Comparison of ENCODE assay signal across 1 cellular context in the genomic region with DNA sequence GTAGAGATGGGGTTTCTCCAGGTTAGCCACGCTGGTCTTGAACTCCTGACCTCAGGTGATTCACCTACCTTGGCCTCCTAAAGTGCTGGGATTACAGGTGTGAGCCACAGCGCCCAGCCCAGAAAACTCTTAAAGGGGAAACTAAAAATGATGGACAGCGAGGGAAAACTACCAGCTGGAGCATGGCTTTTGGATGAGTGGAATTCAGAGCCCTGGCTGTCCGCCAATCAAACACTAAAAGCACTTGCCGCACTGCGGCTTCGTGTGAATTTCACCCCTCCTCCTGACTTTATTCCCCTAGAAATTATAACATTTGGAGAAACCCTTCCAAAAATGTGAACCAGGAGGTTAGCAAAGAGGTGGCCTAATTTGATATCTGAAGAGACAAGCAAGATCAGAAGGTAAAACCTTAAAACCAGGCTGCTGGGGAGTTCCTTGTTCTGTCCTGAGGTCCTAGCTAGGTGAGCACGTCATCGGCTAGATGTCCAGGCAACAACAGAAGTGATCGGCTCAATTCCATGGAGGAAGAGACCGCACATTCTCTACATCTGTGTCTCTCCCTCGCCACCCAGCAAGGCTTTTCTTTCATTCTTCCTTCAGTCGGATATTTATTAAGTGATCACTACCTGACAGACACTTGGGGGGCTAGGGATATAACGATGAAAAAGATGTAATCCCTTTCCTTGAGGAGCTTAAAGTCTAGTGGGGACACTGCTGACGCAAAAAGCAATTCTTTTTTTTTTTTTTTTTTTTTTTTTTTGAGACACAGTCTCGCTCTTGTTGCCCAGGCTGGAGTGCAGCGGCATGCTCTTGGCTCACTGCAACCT.
TF ChIP-seq lines count a peak whose summit lies in the region.

No MANE protein-coding gene starts in this region.

TF ChIP-seq in K562, 482 proteins besides CTCF, POLR2A, EP300 and RAD21 (continued from another document and continues in another):
- TF ChIP-seq MLLT1 (IDR thresholded peaks at IDR 0.05) (0 out of 4 replicates have a peak, but pooled peaks of 1 of the 2 experiments have one; percentile 58), CHD4 (IDR thresholded peaks at IDR 0.05; ENCODE audit: insufficient read depth, insufficient replicate concordance, low read depth, low read length, poor library complexity, severe bottlenecking) (no peak), MEF2D (tag; conservative IDR thresholded peaks at IDR 0.05; ENCODE audit: low read depth) (no peak), CHD1 (IDR thresholded peaks at IDR 0.05; ENCODE audit: low read length) (peak; percentile 40), ARID1B (IDR thresholded peaks at IDR 0.05) (no peak), NCOA1 (IDR thresholded peaks at IDR 0.05; ENCODE audit: low read depth) (no peak), PHTF2 (CRISPR knock-in tag; IDR thresholded peaks at IDR 0.05) (no peak), GMEB1 (CRISPR knock-in tag; IDR thresholded peaks at IDR 0.05) (no peak), RFX5 (IDR thresholded peaks at IDR 0.05; ENCODE audit: low read depth, low read length) (no peak), FOXK2 (conservative IDR thresholded peaks at IDR 0.05 in 1 of 2, IDR thresholded peaks at IDR 0.05 in 1 of 2; ENCODE audit: low read depth in 2 of 2) (no peak), ZFP36 (IDR thresholded peaks at IDR 0.05; ENCODE audit: low read depth, low read length, partially characterized antibody) (no peak), YBX1 (IDR thresholded peaks at IDR 0.05) (no peak), U2AF2 (optimal IDR thresholded peaks at IDR 0.05; ENCODE audit: low read depth, low read length) (no peak), RBM15 (IDR thresholded peaks at IDR 0.05; ENCODE audit: insufficient read depth, low read length) (no peak), ZBTB12 (CRISPR knock-in tag; IDR thresholded peaks at IDR 0.05) (no peak), ZKSCAN3 (CRISPR knock-in tag; IDR thresholded peaks at IDR 0.05) (no peak), ZNF232 (CRISPR knock-in tag; IDR thresholded peaks at IDR 0.05) (no peak), ZNF175 (CRISPR knock-in tag; IDR thresholded peaks at IDR 0.05; ENCODE audit: low read depth) (no peak), EHMT2 (IDR thresholded peaks at IDR 0.05) (no peak), HCFC1 (IDR thresholded peaks at IDR 0.05; ENCODE audit: low read depth, low read length) (no peak), ZNF143 (CRISPR knock-in tag; IDR thresholded peaks at IDR 0.05) (no peak), ESRRB (CRISPR knock-in tag; IDR thresholded peaks at IDR 0.05; ENCODE audit: borderline replicate concordance) (no peak), FIP1L1 (IDR thresholded peaks at IDR 0.05; ENCODE audit: low read depth, low read length, poor library complexity, severe bottlenecking) (no peak), CEBPG (CRISPR knock-in tag; IDR thresholded peaks at IDR 0.05) (no peak), CEBPG (tag; conservative IDR thresholded peaks at IDR 0.05 in 1 of 2, IDR thresholded peaks at IDR 0.05 in 1 of 2) (no peak)
- TF ChIP-seq, protein P1, sequence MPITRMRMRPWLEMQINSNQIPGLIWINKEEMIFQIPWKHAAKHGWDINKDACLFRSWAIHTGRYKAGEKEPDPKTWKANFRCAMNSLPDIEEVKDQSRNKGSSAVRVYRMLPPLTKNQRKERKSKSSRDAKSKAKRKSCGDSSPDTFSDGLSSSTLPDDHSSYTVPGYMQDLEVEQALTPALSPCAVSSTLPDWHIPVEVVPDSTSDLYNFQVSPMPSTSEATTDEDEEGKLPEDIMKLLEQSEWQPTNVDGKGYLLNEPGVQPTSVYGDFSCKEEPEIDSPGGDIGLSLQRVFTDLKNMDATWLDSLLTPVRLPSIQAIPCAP (CRISPR knock-in tag; IDR thresholded peaks at IDR 0.05; ENCODE audit: borderline replicate concordance) = no peak
- TF ChIP-seq, protein P2, sequence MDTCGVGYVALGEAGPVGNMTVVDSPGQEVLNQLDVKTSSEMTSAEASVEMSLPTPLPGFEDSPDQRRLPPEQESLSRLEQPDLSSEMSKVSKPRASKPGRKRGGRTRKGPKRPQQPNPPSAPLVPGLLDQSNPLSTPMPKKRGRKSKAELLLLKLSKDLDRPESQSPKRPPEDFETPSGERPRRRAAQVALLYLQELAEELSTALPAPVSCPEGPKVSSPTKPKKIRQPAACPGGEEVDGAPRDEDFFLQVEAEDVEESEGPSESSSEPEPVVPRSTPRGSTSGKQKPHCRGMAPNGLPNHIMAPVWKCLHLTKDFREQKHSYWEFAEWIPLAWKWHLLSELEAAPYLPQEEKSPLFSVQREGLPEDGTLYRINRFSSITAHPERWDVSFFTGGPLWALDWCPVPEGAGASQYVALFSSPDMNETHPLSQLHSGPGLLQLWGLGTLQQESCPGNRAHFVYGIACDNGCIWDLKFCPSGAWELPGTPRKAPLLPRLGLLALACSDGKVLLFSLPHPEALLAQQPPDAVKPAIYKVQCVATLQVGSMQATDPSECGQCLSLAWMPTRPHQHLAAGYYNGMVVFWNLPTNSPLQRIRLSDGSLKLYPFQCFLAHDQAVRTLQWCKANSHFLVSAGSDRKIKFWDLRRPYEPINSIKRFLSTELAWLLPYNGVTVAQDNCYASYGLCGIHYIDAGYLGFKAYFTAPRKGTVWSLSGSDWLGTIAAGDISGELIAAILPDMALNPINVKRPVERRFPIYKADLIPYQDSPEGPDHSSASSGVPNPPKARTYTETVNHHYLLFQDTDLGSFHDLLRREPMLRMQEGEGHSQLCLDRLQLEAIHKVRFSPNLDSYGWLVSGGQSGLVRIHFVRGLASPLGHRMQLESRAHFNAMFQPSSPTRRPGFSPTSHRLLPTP (IDR thresholded peaks at IDR 0.05; ENCODE audit: borderline replicate concordance, extremely low read depth, insufficient read length) = no peak
- TF ChIP-seq, protein P3, sequence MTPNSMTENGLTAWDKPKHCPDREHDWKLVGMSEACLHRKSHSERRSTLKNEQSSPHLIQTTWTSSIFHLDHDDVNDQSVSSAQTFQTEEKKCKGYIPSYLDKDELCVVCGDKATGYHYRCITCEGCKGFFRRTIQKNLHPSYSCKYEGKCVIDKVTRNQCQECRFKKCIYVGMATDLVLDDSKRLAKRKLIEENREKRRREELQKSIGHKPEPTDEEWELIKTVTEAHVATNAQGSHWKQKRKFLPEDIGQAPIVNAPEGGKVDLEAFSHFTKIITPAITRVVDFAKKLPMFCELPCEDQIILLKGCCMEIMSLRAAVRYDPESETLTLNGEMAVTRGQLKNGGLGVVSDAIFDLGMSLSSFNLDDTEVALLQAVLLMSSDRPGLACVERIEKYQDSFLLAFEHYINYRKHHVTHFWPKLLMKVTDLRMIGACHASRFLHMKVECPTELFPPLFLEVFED (CRISPR knock-in tag; conservative IDR thresholded peaks at IDR 0.05) = no peak
- TF ChIP-seq, protein P4, sequence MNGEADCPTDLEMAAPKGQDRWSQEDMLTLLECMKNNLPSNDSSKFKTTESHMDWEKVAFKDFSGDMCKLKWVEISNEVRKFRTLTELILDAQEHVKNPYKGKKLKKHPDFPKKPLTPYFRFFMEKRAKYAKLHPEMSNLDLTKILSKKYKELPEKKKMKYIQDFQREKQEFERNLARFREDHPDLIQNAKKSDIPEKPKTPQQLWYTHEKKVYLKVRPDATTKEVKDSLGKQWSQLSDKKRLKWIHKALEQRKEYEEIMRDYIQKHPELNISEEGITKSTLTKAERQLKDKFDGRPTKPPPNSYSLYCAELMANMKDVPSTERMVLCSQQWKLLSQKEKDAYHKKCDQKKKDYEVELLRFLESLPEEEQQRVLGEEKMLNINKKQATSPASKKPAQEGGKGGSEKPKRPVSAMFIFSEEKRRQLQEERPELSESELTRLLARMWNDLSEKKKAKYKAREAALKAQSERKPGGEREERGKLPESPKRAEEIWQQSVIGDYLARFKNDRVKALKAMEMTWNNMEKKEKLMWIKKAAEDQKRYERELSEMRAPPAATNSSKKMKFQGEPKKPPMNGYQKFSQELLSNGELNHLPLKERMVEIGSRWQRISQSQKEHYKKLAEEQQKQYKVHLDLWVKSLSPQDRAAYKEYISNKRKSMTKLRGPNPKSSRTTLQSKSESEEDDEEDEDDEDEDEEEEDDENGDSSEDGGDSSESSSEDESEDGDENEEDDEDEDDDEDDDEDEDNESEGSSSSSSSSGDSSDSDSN (IDR thresholded peaks at IDR 0.05; ENCODE audit: borderline replicate concordance in 1 of 2, low read depth in 2 of 2, low read length in 2 of 2) = 0 out of 4 replicates have a peak, but pooled peaks of 1 of the 2 experiments have one; percentile 24
- TF ChIP-seq, protein P5, sequence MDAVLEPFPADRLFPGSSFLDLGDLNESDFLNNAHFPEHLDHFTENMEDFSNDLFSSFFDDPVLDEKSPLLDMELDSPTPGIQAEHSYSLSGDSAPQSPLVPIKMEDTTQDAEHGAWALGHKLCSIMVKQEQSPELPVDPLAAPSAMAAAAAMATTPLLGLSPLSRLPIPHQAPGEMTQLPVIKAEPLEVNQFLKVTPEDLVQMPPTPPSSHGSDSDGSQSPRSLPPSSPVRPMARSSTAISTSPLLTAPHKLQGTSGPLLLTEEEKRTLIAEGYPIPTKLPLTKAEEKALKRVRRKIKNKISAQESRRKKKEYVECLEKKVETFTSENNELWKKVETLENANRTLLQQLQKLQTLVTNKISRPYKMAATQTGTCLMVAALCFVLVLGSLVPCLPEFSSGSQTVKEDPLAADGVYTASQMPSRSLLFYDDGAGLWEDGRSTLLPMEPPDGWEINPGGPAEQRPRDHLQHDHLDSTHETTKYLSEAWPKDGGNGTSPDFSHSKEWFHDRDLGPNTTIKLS (IDR thresholded peaks at IDR 0.05; ENCODE audit: borderline replicate concordance, low read depth) = no peak
- TF ChIP-seq, protein P6, sequence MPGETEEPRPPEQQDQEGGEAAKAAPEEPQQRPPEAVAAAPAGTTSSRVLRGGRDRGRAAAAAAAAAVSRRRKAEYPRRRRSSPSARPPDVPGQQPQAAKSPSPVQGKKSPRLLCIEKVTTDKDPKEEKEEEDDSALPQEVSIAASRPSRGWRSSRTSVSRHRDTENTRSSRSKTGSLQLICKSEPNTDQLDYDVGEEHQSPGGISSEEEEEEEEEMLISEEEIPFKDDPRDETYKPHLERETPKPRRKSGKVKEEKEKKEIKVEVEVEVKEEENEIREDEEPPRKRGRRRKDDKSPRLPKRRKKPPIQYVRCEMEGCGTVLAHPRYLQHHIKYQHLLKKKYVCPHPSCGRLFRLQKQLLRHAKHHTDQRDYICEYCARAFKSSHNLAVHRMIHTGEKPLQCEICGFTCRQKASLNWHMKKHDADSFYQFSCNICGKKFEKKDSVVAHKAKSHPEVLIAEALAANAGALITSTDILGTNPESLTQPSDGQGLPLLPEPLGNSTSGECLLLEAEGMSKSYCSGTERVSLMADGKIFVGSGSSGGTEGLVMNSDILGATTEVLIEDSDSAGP (CRISPR knock-in tag; IDR thresholded peaks at IDR 0.05) = no peak
